9 cellular contexts compared by ENCODE assay signal in the genomic region with DNA sequence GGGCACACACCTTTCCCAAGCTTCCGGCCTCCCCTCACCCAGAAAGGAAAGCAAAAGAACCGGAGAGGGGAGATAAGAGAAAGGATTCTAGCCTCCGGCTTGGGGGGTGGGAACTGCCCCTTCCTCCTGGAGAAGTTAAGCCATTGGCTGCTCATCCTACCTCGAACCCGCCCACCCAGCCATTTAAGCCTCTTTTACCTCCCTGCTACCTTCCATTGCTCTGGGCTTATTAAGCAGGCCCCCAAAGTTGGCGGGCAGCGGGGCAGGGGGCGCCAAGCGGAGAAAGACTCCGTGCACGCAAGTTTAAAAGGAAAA. TPM values are rescaled to one million over a fixed set of nuclear protein-coding genes. Genes with fewer than 3 reads are reported as not detected.
A peak's percentile ranks its signal among the peaks of the same experiment; 100 is the strongest.
DNase-seq lines count a peak whose midpoint lies in the region; ATAC-seq, FAIRE-seq and TF ChIP-seq lines count a peak whose summit lies in the region.
"Had no signal": no experiment of that assay in that cellular context is flagged by ENCODE, and none has a peak within 500 bp of the region (broad histone marks: within the 10 kb centered on the region; RNA-seq: fewer than 3 reads in every experiment).

No MANE protein-coding gene starts in this region.

- peak overlapping the region; percentile 93 for H3K27ac ChIP-seq in PC-3 (ENCODE audit: low read length)
- peak overlapping the region; percentile 97 for H3K27ac ChIP-seq in neural cell (ENCODE audit: low read length)

- peak overlapping the region; percentile 96 for H3K9ac ChIP-seq in PC-3 (ENCODE audit: low read length)
- peak overlapping the region; percentile 95 for H3K9ac ChIP-seq in neural cell (ENCODE audit: low read length)

- intact Hi-C loops in PC-3 (cut with micrococcal nuclease) = loop anchor here (1.0 to 5.0 kb wide), 10 partner anchors 15 to 494 kb away; no protein-coding TSS in a partner anchor

- H2AFZ ChIP-seq in PC-3 (ENCODE audit: low read length) (peak overlapping the region; percentile 83), neural cell (ENCODE audit: low read depth, low read length) (peak overlapping the region; percentile 17)

- CTCF ChIA-PET in PC-3 (lab: Charles Lee) = no interaction called here
- CTCF ChIA-PET in activated naive CD4-positive, alpha-beta T cell treated with anti-CD3 and anti-CD28 coated beads, Interleukin-2, amount 10 ng/mL, durations not matched to agents 7 days and 5 days (lab: Charles Lee) = interaction anchor here (0.9 to 2.3 kb wide), 3 partner anchors 56 to 102 kb away, joined by 3 to 6 read pairs (median 4); no protein-coding TSS in a partner anchor

- no peak for FAIRE-seq in frontal cortex (lab: Jason Lieb, UNC)
- FAIRE-seq: TTC549 had no signal

- DNase-seq in Caki2 (ENCODE audit: low read depth) (peak; percentile 94), Kasumi-1 (lab: John Stamatoyannopoulos, UW) (peak; percentile 95 to 96), PC-3 (peak; percentile 81), frontal cortex (ENCODE audit: low spot score in 2 of 2) (peak; percentile 53 to 74), type B pancreatic cell (ENCODE audit: extremely low spot score, unreplicated experiment) (no peak), cortex of kidney (lab: John Stamatoyannopoulos, UW) (no peak)
- peak; percentile 77 for DNase-seq in activated naive CD4-positive, alpha-beta T cell treated with anti-CD3 and anti-CD28 coated beads, Interleukin-2, amount 10 ng/mL, durations not matched to agents 7 days and 5 days

- H3K79me2 ChIP-seq in PC-3 (ENCODE audit: low read length) = peaks cover 42% of the 10 kb centered on the region
- H3K79me2 ChIP-seq in neural cell (replicated peaks; ENCODE audit: insufficient read depth, low read length) = peaks cover 38% of the 10 kb centered on the region

- peak overlapping the region; percentile 88 for H3K4me3 ChIP-seq in PC-3 (ENCODE audit: low read length)
- peak overlapping the region; percentile 92 for H3K4me3 ChIP-seq in neural cell (ENCODE audit: low read length)

- no peak for TF ChIP-seq EP300 in neural cell (conservative IDR thresholded peaks at IDR 0.05; ENCODE audit: poor library complexity, severe bottlenecking)

- no TSS peak for BruUV-seq in PC-3 (replicated peaks; lab: Mats Ljungman, UMichigan)

- H3K36me3 Mint-ChIP-seq in activated naive CD4-positive, alpha-beta T cell treated with anti-CD3 and anti-CD28 coated beads, Interleukin-2, amount 10 ng/mL, durations not matched to agents 7 days and 5 days = no peaks in the 10 kb centered on the region
- H3K36me3 Mint-ChIP-seq in type B pancreatic cell = no peaks in the 10 kb centered on the region

- TF ChIP-seq RAD21 in neural cell (conservative IDR thresholded peaks at IDR 0.05) = no peak

- peaks cover 82% of the 10 kb centered on the region for H3K27me3 Mint-ChIP-seq in activated naive CD4-positive, alpha-beta T cell treated with anti-CD3 and anti-CD28 coated beads, Interleukin-2, amount 10 ng/mL, durations not matched to agents 7 days and 5 days
- no peaks in the 10 kb centered on the region for H3K27me3 Mint-ChIP-seq in type B pancreatic cell

- POLR2A ChIA-PET in PC-3 (lab: Charles Lee; ENCODE audit: unreplicated experiment) = no interaction called here

- H3K36me3 ChIP-seq in PC-3 (ENCODE audit: low read depth, low read length) = no peaks in the 10 kb centered on the region
- H3K36me3 ChIP-seq in neural cell (ENCODE audit: insufficient read depth, low read length) = no peaks in the 10 kb centered on the region

- no peaks in the 10 kb centered on the region for H3K9me2 ChIP-seq in PC-3 (replicated peaks; ENCODE audit: low read length)
- H3K9me2 ChIP-seq in neural cell (ENCODE audit: insufficient read depth, low read length) = no peaks in the 10 kb centered on the region

- peaks cover 51% of the 10 kb centered on the region for H3K4me1 Mint-ChIP-seq in activated naive CD4-positive, alpha-beta T cell treated with anti-CD3 and anti-CD28 coated beads, Interleukin-2, amount 10 ng/mL, durations not matched to agents 7 days and 5 days
- peaks cover 27% of the 10 kb centered on the region for H3K4me1 Mint-ChIP-seq in type B pancreatic cell (ENCODE audit: unreplicated experiment)

- peak overlapping the region; percentile 76 for H3K4me3 Mint-ChIP-seq in activated naive CD4-positive, alpha-beta T cell treated with anti-CD3 and anti-CD28 coated beads, Interleukin-2, amount 10 ng/mL, durations not matched to agents 7 days and 5 days
- peak overlapping the region; percentile 99 for H3K4me3 Mint-ChIP-seq in type B pancreatic cell

- no peaks in the 10 kb centered on the region for H3K9me3 Mint-ChIP-seq in activated naive CD4-positive, alpha-beta T cell treated with anti-CD3 and anti-CD28 coated beads, Interleukin-2, amount 10 ng/mL, durations not matched to agents 7 days and 5 days
- H3K9me3 Mint-ChIP-seq in type B pancreatic cell = no peaks in the 10 kb centered on the region

- no peaks in the 10 kb centered on the region for H4K20me1 ChIP-seq in PC-3 (ENCODE audit: low read length)
- H4K20me1 ChIP-seq in neural cell (ENCODE audit: insufficient read depth) = no peaks in the 10 kb centered on the region

- peaks cover 8% of the 10 kb centered on the region for H3K4me1 ChIP-seq in PC-3 (ENCODE audit: insufficient read depth, low read length)

- H3K4me2 ChIP-seq in PC-3 (ENCODE audit: low read length) (peak overlapping the region; percentile 96), neural cell (ENCODE audit: low read length) (no peak overlapping the region)

- no peak for TF ChIP-seq CTCF in PC-3 (conservative IDR thresholded peaks at IDR 0.05; ENCODE audit: low read depth, low read length)
- TF ChIP-seq CTCF in neural cell (IDR thresholded peaks at IDR 0.05; ENCODE audit: poor library complexity, severe bottlenecking) = no peak
- no peak for TF ChIP-seq CTCF in type B pancreatic cell (conservative IDR thresholded peaks at IDR 0.05)

- peak overlapping the region; percentile 79 for H3K27ac Mint-ChIP-seq in activated naive CD4-positive, alpha-beta T cell treated with anti-CD3 and anti-CD28 coated beads, Interleukin-2, amount 10 ng/mL, durations not matched to agents 7 days and 5 days
- peak overlapping the region; percentile 97 for H3K27ac Mint-ChIP-seq in type B pancreatic cell

- H3K9me3 ChIP-seq in PC-3 (ENCODE audit: low read length) (no peaks in the 10 kb centered on the region), neural cell (ENCODE audit: low read length) (no peaks in the 10 kb centered on the region)

- H3F3A ChIP-seq in PC-3 (ENCODE audit: low read length, unreplicated experiment) = no peaks in the 10 kb centered on the region
- peaks cover 4% of the 10 kb centered on the region for H3F3A ChIP-seq in neural cell (ENCODE audit: insufficient read depth, low read length, poor library complexity, severe bottlenecking)

- H3K27me3 ChIP-seq in PC-3 (ENCODE audit: low read length) (no peaks in the 10 kb centered on the region), neural cell (ENCODE audit: insufficient read depth, low read depth, low read length) (no peaks in the 10 kb centered on the region)

- peak; percentile 44 for ATAC-seq in PC-3

- in situ Hi-C loops in Caki2 (cut with HindIII; ENCODE audit: low pct_unique_long_range_greater_than_20kb, low sequenced_read_pairs) = loop anchor here (10.0 kb wide), 1 partner anchor 103 kb away; no protein-coding TSS in a partner anchor

TF ChIP-seq in neural cell, 6 proteins besides CTCF, POLR2A, EP300 and RAD21:
- TF ChIP-seq SMC3 (conservative IDR thresholded peaks at IDR 0.05; ENCODE audit: poor library complexity) (peak; percentile 60), MXI1 (conservative IDR thresholded peaks at IDR 0.05; ENCODE audit: poor library complexity, severe bottlenecking) (no peak)
- TF ChIP-seq, protein P1, sequence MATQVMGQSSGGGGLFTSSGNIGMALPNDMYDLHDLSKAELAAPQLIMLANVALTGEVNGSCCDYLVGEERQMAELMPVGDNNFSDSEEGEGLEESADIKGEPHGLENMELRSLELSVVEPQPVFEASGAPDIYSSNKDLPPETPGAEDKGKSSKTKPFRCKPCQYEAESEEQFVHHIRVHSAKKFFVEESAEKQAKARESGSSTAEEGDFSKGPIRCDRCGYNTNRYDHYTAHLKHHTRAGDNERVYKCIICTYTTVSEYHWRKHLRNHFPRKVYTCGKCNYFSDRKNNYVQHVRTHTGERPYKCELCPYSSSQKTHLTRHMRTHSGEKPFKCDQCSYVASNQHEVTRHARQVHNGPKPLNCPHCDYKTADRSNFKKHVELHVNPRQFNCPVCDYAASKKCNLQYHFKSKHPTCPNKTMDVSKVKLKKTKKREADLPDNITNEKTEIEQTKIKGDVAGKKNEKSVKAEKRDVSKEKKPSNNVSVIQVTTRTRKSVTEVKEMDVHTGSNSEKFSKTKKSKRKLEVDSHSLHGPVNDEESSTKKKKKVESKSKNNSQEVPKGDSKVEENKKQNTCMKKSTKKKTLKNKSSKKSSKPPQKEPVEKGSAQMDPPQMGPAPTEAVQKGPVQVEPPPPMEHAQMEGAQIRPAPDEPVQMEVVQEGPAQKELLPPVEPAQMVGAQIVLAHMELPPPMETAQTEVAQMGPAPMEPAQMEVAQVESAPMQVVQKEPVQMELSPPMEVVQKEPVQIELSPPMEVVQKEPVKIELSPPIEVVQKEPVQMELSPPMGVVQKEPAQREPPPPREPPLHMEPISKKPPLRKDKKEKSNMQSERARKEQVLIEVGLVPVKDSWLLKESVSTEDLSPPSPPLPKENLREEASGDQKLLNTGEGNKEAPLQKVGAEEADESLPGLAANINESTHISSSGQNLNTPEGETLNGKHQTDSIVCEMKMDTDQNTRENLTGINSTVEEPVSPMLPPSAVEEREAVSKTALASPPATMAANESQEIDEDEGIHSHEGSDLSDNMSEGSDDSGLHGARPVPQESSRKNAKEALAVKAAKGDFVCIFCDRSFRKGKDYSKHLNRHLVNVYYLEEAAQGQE (IDR thresholded peaks at IDR 0.05; ENCODE audit: borderline replicate concordance) = peak; percentile 78
TF ChIP-seq in neural cell: peak in this region for 2.

RNA-seq across cellular contexts. Expression of a gene that starts 2.3 kb away (rescaled TPM):
- 0.20 and 0.61 TPM in 2 replicates for total RNA-seq in Caki2 (2014; rRNA removed; shearing (Covaris generic); ENCODE audit: low replicate concordance)
- total RNA-seq in PC-3 (2014; rRNA removed) = 3.9 and 4.3 TPM in 2 replicates
- 7.7 TPM for total RNA-seq in frontal cortex
- polyA plus RNA-seq in neural cell = 10.2 and 10.4 TPM in 2 replicates
- 40.7 and 43.3 TPM in 2 replicates for polyA minus RNA-seq in neural cell
- total RNA-seq in type B pancreatic cell (ENCODE audit: low replicate concordance) = 21.8 and 26.9 TPM in 2 replicates

Comparison
In these comparisons a context has a peak if more than half of its experiments do, and no peak if none do; other contexts are left out.
1. DNase-seq: peak in Caki2 (single experiment), Kasumi-1 (2 of 2), PC-3 (single experiment), activated naive CD4-positive, alpha-beta T cell treated with anti-CD3 and anti-CD28 coated beads, Interleukin-2, amount 10 ng/mL, durations not matched to agents 7 days and 5 days (single experiment) and frontal cortex (2 of 2); none in type B pancreatic cell (single experiment) and cortex of kidney (single experiment).